ENCODE assay signal across 2 cellular contexts in the genomic region with DNA sequence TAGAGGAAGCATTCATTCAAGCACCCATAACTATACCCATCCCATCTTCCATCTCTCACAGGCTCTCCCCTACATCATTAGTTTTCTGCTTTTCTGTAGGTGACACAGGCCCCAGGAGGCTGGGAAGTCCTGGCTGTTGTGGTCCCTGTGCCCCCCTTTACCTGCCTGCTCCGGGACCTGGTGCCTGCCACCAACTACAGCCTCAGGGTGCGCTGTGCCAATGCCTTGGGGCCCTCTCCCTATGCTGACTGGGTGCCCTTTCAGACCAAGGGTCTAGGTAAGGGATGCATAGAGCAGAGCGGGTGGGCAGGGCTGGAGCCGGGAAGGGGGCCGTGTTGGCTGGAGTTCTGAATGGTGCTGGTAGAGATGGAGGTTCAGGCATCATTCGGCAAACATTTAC.
TF ChIP-seq lines count a peak whose summit lies in the region.

No MANE protein-coding gene starts in this region.

TF ChIP-seq in IMR-90, 13 proteins besides CTCF, POLR2A, EP300 and RAD21:
- TF ChIP-seq MAFK (IDR thresholded peaks at IDR 0.05; ENCODE audit: low read depth, low read length): no peak
- TF ChIP-seq, protein P1, sequence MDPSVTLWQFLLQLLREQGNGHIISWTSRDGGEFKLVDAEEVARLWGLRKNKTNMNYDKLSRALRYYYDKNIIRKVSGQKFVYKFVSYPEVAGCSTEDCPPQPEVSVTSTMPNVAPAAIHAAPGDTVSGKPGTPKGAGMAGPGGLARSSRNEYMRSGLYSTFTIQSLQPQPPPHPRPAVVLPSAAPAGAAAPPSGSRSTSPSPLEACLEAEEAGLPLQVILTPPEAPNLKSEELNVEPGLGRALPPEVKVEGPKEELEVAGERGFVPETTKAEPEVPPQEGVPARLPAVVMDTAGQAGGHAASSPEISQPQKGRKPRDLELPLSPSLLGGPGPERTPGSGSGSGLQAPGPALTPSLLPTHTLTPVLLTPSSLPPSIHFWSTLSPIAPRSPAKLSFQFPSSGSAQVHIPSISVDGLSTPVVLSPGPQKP (IDR thresholded peaks at IDR 0.05; ENCODE audit: borderline replicate concordance, low read depth, low read length): no peak
- no peak for TF ChIP-seq RFX5 (IDR thresholded peaks at IDR 0.05; ENCODE audit: low read depth, low read length)
- TF ChIP-seq FOS (IDR thresholded peaks at IDR 0.05; ENCODE audit: low read depth, low read length): no peak
- no peak for TF ChIP-seq MAZ (IDR thresholded peaks at IDR 0.05; ENCODE audit: borderline replicate concordance, low read depth, low read length)
- no peak for TF ChIP-seq MXI1 (IDR thresholded peaks at IDR 0.05; ENCODE audit: borderline replicate concordance, low read depth, low read length)
- TF ChIP-seq RCOR1 (IDR thresholded peaks at IDR 0.05; ENCODE audit: insufficient replicate concordance, low read length): no peak
- TF ChIP-seq SMC3 (IDR thresholded peaks at IDR 0.05; ENCODE audit: low read depth, low read length): no peak
TF ChIP-seq in IMR-90: peak in this region for 0.

TF ChIP-seq in H1, 55 proteins besides CTCF, POLR2A, EP300 and RAD21:
- TF ChIP-seq TEAD4 (IDR thresholded peaks at IDR 0.05; ENCODE audit: low read depth, low read length) (no peak), KDM5A (IDR thresholded peaks at IDR 0.05; ENCODE audit: low read length) (no peak), SP2 (IDR thresholded peaks at IDR 0.05; ENCODE audit: low read length) (no peak), RXRA (IDR thresholded peaks at IDR 0.05; ENCODE audit: insufficient read depth, low read depth, low read length) (no peak), FOSL1 (IDR thresholded peaks at IDR 0.05; ENCODE audit: insufficient read depth, low read depth, low read length) (no peak), BRCA1 (IDR thresholded peaks at IDR 0.05; ENCODE audit: low read depth, low read length) (no peak), CTBP2 (IDR thresholded peaks at IDR 0.05; ENCODE audit: borderline replicate concordance, insufficient read depth, insufficient read length, low read length) (no peak), JUN (IDR thresholded peaks at IDR 0.05; ENCODE audit: low read depth, low read length) (no peak), MAFK (IDR thresholded peaks at IDR 0.05; ENCODE audit: low read depth, low read length) (no peak), SP1 (IDR thresholded peaks at IDR 0.05; ENCODE audit: low read depth, low read length) (no peak), CHD1 (IDR thresholded peaks at IDR 0.05; ENCODE audit: low read depth, low read length) (no peak), EGR1 (IDR thresholded peaks at IDR 0.05; ENCODE audit: borderline replicate concordance, low read depth, low read length) (no peak)
- TF ChIP-seq, protein P2, sequence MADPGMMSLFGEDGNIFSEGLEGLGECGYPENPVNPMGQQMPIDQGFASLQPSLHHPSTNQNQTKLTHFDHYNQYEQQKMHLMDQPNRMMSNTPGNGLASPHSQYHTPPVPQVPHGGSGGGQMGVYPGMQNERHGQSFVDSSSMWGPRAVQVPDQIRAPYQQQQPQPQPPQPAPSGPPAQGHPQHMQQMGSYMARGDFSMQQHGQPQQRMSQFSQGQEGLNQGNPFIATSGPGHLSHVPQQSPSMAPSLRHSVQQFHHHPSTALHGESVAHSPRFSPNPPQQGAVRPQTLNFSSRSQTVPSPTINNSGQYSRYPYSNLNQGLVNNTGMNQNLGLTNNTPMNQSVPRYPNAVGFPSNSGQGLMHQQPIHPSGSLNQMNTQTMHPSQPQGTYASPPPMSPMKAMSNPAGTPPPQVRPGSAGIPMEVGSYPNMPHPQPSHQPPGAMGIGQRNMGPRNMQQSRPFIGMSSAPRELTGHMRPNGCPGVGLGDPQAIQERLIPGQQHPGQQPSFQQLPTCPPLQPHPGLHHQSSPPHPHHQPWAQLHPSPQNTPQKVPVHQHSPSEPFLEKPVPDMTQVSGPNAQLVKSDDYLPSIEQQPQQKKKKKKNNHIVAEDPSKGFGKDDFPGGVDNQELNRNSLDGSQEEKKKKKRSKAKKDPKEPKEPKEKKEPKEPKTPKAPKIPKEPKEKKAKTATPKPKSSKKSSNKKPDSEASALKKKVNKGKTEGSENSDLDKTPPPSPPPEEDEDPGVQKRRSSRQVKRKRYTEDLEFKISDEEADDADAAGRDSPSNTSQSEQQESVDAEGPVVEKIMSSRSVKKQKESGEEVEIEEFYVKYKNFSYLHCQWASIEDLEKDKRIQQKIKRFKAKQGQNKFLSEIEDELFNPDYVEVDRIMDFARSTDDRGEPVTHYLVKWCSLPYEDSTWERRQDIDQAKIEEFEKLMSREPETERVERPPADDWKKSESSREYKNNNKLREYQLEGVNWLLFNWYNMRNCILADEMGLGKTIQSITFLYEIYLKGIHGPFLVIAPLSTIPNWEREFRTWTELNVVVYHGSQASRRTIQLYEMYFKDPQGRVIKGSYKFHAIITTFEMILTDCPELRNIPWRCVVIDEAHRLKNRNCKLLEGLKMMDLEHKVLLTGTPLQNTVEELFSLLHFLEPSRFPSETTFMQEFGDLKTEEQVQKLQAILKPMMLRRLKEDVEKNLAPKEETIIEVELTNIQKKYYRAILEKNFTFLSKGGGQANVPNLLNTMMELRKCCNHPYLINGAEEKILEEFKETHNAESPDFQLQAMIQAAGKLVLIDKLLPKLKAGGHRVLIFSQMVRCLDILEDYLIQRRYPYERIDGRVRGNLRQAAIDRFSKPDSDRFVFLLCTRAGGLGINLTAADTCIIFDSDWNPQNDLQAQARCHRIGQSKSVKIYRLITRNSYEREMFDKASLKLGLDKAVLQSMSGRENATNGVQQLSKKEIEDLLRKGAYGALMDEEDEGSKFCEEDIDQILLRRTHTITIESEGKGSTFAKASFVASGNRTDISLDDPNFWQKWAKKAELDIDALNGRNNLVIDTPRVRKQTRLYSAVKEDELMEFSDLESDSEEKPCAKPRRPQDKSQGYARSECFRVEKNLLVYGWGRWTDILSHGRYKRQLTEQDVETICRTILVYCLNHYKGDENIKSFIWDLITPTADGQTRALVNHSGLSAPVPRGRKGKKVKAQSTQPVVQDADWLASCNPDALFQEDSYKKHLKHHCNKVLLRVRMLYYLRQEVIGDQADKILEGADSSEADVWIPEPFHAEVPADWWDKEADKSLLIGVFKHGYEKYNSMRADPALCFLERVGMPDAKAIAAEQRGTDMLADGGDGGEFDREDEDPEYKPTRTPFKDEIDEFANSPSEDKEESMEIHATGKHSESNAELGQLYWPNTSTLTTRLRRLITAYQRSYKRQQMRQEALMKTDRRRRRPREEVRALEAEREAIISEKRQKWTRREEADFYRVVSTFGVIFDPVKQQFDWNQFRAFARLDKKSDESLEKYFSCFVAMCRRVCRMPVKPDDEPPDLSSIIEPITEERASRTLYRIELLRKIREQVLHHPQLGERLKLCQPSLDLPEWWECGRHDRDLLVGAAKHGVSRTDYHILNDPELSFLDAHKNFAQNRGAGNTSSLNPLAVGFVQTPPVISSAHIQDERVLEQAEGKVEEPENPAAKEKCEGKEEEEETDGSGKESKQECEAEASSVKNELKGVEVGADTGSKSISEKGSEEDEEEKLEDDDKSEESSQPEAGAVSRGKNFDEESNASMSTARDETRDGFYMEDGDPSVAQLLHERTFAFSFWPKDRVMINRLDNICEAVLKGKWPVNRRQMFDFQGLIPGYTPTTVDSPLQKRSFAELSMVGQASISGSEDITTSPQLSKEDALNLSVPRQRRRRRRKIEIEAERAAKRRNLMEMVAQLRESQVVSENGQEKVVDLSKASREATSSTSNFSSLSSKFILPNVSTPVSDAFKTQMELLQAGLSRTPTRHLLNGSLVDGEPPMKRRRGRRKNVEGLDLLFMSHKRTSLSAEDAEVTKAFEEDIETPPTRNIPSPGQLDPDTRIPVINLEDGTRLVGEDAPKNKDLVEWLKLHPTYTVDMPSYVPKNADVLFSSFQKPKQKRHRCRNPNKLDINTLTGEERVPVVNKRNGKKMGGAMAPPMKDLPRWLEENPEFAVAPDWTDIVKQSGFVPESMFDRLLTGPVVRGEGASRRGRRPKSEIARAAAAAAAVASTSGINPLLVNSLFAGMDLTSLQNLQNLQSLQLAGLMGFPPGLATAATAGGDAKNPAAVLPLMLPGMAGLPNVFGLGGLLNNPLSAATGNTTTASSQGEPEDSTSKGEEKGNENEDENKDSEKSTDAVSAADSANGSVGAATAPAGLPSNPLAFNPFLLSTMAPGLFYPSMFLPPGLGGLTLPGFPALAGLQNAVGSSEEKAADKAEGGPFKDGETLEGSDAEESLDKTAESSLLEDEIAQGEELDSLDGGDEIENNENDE (IDR thresholded peaks at IDR 0.05; ENCODE audit: insufficient replicate concordance, low read length): no peak
